In genomic region chr14:67503331-67503730, GRCh38 we compare ENCODE assay signal across 27 cellular contexts.
"Had no signal": no experiment of that assay in that cellular context is flagged by ENCODE, and none has a peak within 500 bp of the region (broad histone marks: within the 10 kb centered on the region; RNA-seq: fewer than 3 reads in every experiment).

No MANE protein-coding gene starts in this region.

- H3K9me3 Mint-ChIP-seq: mesothelial cell of epicardium; naive B cell; natural killer cell treated with Interleukin-12 subunit alpha and Interleukin-12 subunit beta and Interleukin-15 and Interleukin-18, amount 100 ng/mL, for 72 hours; neural crest cell; stimulated activated effector memory CD8-positive, alpha-beta T cell treated with anti-CD3 and anti-CD28 coated beads, Interleukin-12 subunit alpha, Interleukin-12 subunit beta, amount 100 ng/mL, for 72 hours; type B pancreatic cell had no signal

- H3K4me3 Mint-ChIP-seq: mesothelial cell of epicardium; naive B cell; natural killer cell treated with Interleukin-12 subunit alpha and Interleukin-12 subunit beta and Interleukin-15 and Interleukin-18, amount 100 ng/mL, for 72 hours; neural crest cell; stimulated activated effector memory CD8-positive, alpha-beta T cell treated with anti-CD3 and anti-CD28 coated beads, Interleukin-12 subunit alpha, Interleukin-12 subunit beta, amount 100 ng/mL, for 72 hours; type B pancreatic cell had no signal

- H3K4me1 ChIP-seq: gastrocnemius medialis, pancreas, prostate gland, right atrium auricular region, stomach, thyroid gland had no signal

- H3K27ac ChIP-seq: epithelial cell of prostate, gastrocnemius medialis, neutrophil, pancreas, prostate gland, right atrium auricular region, stomach, thyroid gland had no signal

- DNase-seq: cortex of kidney; foreskin fibroblast; gastrocnemius medialis; head of caudate nucleus; kidney; mesenchymal stem cell; mucosa of descending colon; naive B cell; pancreas; stimulated activated CD4-positive, alpha-beta T cell treated with anti-CD3 and anti-CD28 coated beads, Interleukin-2, amount 100 ng/mL, for 24 hours; stimulated activated CD4-positive, alpha-beta T cell treated with anti-CD3 and anti-CD28 coated beads, Interleukin-4, amount 100 ng/mL, for 24 hours; stimulated activated naive CD4-positive, alpha-beta T cell treated with Interleukin-2 at 50 U/mL for 16 hours; stomach; thyroid gland had no signal

- H3K4me1 Mint-ChIP-seq: mesothelial cell of epicardium; neural crest cell; stimulated activated effector memory CD8-positive, alpha-beta T cell treated with anti-CD3 and anti-CD28 coated beads, Interleukin-12 subunit alpha, Interleukin-12 subunit beta, amount 100 ng/mL, for 72 hours had no signal

- H3K36me3 ChIP-seq: gastrocnemius medialis, neutrophil, pancreas, prostate gland, right atrium auricular region, stomach, thyroid gland had no signal

- H3K27me3 Mint-ChIP-seq: naive B cell; natural killer cell treated with Interleukin-12 subunit alpha and Interleukin-12 subunit beta and Interleukin-15 and Interleukin-18, amount 100 ng/mL, for 72 hours had no signal

- H3K9me3 ChIP-seq: gastrocnemius medialis, mucosa of descending colon, neutrophil, pancreas, prostate gland, right atrium auricular region, stomach, thyroid gland had no signal

- H3K36me3 Mint-ChIP-seq: mesothelial cell of epicardium; natural killer cell treated with Interleukin-12 subunit alpha and Interleukin-12 subunit beta and Interleukin-15 and Interleukin-18, amount 100 ng/mL, for 72 hours; type B pancreatic cell had no signal

- H3K4me3 ChIP-seq: gastrocnemius medialis, lung, mucosa of descending colon, pancreas, prostate gland, right atrium auricular region, stomach, thyroid gland had no signal

- H3K27ac Mint-ChIP-seq: mesothelial cell of epicardium; natural killer cell treated with Interleukin-12 subunit alpha and Interleukin-12 subunit beta and Interleukin-15 and Interleukin-18, amount 100 ng/mL, for 72 hours; stimulated activated effector memory CD8-positive, alpha-beta T cell treated with anti-CD3 and anti-CD28 coated beads, Interleukin-12 subunit alpha, Interleukin-12 subunit beta, amount 100 ng/mL, for 72 hours; type B pancreatic cell had no signal

- H3K27me3 ChIP-seq: gastrocnemius medialis, neutrophil, pancreas, right atrium auricular region, stomach, thyroid gland had no signal

- ATAC-seq: esophagus mucosa; gastrocnemius medialis; left lobe of liver; mucosa of descending colon; natural killer cell treated with Interleukin-12 subunit alpha and Interleukin-12 subunit beta and Interleukin-15 and Interleukin-18, amount 100 ng/mL, for 72 hours; pancreas; sciatic nerve; stimulated activated effector memory CD8-positive, alpha-beta T cell treated with anti-CD3 and anti-CD28 coated beads, Interleukin-12 subunit alpha, Interleukin-12 subunit beta, amount 100 ng/mL, for 72 hours had no signal
